In the genomic region with DNA sequence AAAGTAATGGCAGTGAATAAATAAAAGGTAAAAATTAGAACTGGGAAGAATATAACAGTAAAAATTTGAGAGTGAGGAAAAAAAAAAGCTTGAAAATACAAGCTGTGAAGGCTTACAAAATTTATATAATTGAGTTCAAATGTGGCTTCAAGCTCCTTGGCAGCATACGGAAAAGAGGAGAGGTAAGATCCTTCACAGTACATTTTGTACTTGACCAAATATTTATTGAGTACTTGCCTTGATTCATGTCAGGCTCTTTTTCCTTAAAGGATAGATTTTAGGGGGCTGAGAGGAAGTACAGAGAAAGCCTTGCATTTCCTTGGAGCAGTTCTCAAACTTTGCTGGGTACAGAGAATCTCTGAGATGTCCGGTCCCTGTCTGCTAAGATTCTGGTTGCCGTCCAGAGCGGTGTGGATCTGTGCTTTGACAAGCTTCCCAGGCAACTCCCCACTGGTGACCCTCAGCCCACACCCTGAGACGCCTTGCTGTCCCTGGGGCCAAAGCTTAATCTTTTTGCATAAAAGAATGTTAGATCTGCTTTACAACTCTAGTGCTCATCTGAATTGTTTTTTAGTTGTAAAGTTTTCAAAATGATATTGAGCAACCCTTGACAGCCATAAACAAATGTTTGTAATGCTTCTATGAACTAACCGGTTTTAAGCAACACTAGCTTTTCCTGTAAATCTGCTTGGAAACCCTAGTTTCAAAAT, we compare ENCODE assay signal across 1 cellular context.
TF ChIP-seq lines count a peak whose summit lies in the region.

No MANE protein-coding gene starts in this region.

TF ChIP-seq in IMR-90, 13 proteins besides CTCF, POLR2A, EP300 and RAD21 (continued from another document):
- TF ChIP-seq, protein P1, sequence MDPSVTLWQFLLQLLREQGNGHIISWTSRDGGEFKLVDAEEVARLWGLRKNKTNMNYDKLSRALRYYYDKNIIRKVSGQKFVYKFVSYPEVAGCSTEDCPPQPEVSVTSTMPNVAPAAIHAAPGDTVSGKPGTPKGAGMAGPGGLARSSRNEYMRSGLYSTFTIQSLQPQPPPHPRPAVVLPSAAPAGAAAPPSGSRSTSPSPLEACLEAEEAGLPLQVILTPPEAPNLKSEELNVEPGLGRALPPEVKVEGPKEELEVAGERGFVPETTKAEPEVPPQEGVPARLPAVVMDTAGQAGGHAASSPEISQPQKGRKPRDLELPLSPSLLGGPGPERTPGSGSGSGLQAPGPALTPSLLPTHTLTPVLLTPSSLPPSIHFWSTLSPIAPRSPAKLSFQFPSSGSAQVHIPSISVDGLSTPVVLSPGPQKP (IDR thresholded peaks at IDR 0.05; ENCODE audit: borderline replicate concordance, low read depth, low read length) = no peak
- TF ChIP-seq MAFK (IDR thresholded peaks at IDR 0.05; ENCODE audit: low read depth, low read length) (no peak), BHLHE40 (IDR thresholded peaks at IDR 0.05; ENCODE audit: low read depth, low read length) (no peak)
